In genomic region chr19:55527197-55528029, GRCh38 we compare ENCODE assay signal across 13 cellular contexts. TPM values are rescaled to one million over a fixed set of nuclear protein-coding genes. Genes with fewer than 3 reads are reported as not detected.
A peak's percentile ranks its signal among the peaks of the same experiment; 100 is the strongest.
DNase-seq lines count a peak whose midpoint lies in the region; ATAC-seq, FAIRE-seq and TF ChIP-seq lines count a peak whose summit lies in the region.
"Had no signal": no experiment of that assay in that cellular context is flagged by ENCODE, and none has a peak within 500 bp of the region (broad histone marks: within the 10 kb centered on the region; RNA-seq: fewer than 3 reads in every experiment).

No MANE protein-coding gene starts in this region.

- TF ChIP-seq POLR2A in GM12878 (IDR thresholded peaks at IDR 0.05; ENCODE audit: low read depth, low read length), result no peak
- no peak for TF ChIP-seq POLR2A in H54 (IDR thresholded peaks at IDR 0.05; ENCODE audit: low read depth, low read length)

- H3K79me2 ChIP-seq in GM12878 (ENCODE audit: control insufficient read depth, insufficient read depth, low read length) (no peaks in the 10 kb centered on the region), osteoblast (ENCODE audit: insufficient read depth, low read length) (no peaks in the 10 kb centered on the region)

- RAD21 ChIA-PET in GM12878 (lab: Charles Lee; ENCODE audit: unreplicated experiment), result no interaction called here

- H4K20me1 ChIP-seq in GM12878 (ENCODE audit: control insufficient read depth, insufficient read depth) (no peaks in the 10 kb centered on the region), osteoblast (ENCODE audit: insufficient read depth, low read length) (no peaks in the 10 kb centered on the region)

- H3K4me2 ChIP-seq in GM12878 (ENCODE audit: control insufficient read depth, insufficient read depth) (no peak overlapping the region), osteoblast (ENCODE audit: insufficient read depth, low read length) (no peak overlapping the region)

- FAIRE-seq in GM12878 (lab: Jason Lieb, UNC) (peak; percentile 57), H54 (lab: Jason Lieb, UNC) (no peak)
- FAIRE-seq: A204.1, GM12892 had no signal

- POLR2A ChIA-PET in HEK293 (lab: Yijun Ruan, JAX), result interaction anchor here (1.9 kb wide), 1 partner anchor 72 kb away, joined by 10 read pairs; the partner anchor contains the start of genes FIZ1 and ZNF524
- POLR2A ChIA-PET in GM12878 (lab: Charles Lee), result no interaction called here

- H3K27me3 ChIP-seq in GM12878 (replicated peaks in 1 of 2; ENCODE audit: control insufficient read depth in 2 of 2, insufficient read depth in 2 of 2, low read length in 1 of 2) (no peaks in the 10 kb centered on the region), osteoblast (ENCODE audit: insufficient read depth, low read length) (no peaks in the 10 kb centered on the region)
- H3K27me3 ChIP-seq: BE2C had no signal

- H3K9me3 ChIP-seq in HEK293 (ENCODE audit: control insufficient read depth, insufficient read depth, low read depth, low read length), result no peaks in the 10 kb centered on the region
- H3K9me3 ChIP-seq in GM12878 (replicated peaks; ENCODE audit: control insufficient read depth, insufficient read depth, low read length), result no peaks in the 10 kb centered on the region; the same call in 2 of the 3 replicates
- no peaks in the 10 kb centered on the region for H3K9me3 ChIP-seq in osteoblast (ENCODE audit: low read depth, low read length)
- H3K9me3 ChIP-seq: BE2C had no signal

- H3K27ac Mint-ChIP-seq in activated naive CD4-positive, alpha-beta T cell treated with anti-CD3 and anti-CD28 coated beads, Interleukin-2, amount 50 U/mL, for 72 hours, result no peak overlapping the region
- H3K27ac Mint-ChIP-seq: CD4-positive, alpha-beta memory T cell had no signal

- CTCF ChIA-PET in HEK293 (lab: Yijun Ruan, JAX), result interaction anchor here (0.5 to 1.6 kb wide), 3 partner anchors 13 to 79 kb away, joined by 3 to 6 read pairs (median 4); partner anchors contain the start of gene ZNF865
- CTCF ChIA-PET in GM12878 (lab: Yijun Ruan, JAX), result no interaction called here

- H3K9ac ChIP-seq in GM12878 (ENCODE audit: control insufficient read depth, insufficient read depth, low read length), result no peak overlapping the region

- DNase-seq in GM12878 (ENCODE audit: low read depth, low spot score) (no peak), osteoblast (ENCODE audit: insufficient read length, low spot score, missing footprints) (peak; percentile 31), H54 (ENCODE audit: insufficient read length, low spot score) (no peak)
- DNase-seq in activated naive CD4-positive, alpha-beta T cell treated with anti-CD3 and anti-CD28 coated beads, Interleukin-2, amount 50 U/mL, for 72 hours (ENCODE audit: low spot score in 2 of 2), result no peak
- DNase-seq: BE2C; CD4-positive, alpha-beta memory T cell had no signal

- ATAC-seq in GM12878 (no peak), GM19023 (IDR thresholded peaks at IDR 0.05; ENCODE audit: unreplicated experiment) (no peak)
- ATAC-seq in activated naive CD4-positive, alpha-beta T cell treated with anti-CD3 and anti-CD28 coated beads, Interleukin-2, amount 50 U/mL, for 72 hours, result no peak

- no peaks in the 10 kb centered on the region for H3K36me3 Mint-ChIP-seq in activated naive CD4-positive, alpha-beta T cell treated with anti-CD3 and anti-CD28 coated beads, Interleukin-2, amount 50 U/mL, for 72 hours
- H3K36me3 Mint-ChIP-seq: CD4-positive, alpha-beta memory T cell had no signal

- whole genome bisulfite sequencing in GM12878 (ENCODE audit: insufficient coverage, insufficient replicate concordance, low lambda C conversion rate, missing lambda C conversion rate), result 62% methylated on average over 22 of the region's 22 CpGs

- H3K4me1 ChIP-seq in HEK293 (ENCODE audit: control insufficient read depth, insufficient read depth, low read length) (no peaks in the 10 kb centered on the region), GM12878 (ENCODE audit: control insufficient read depth, insufficient read depth, low read length) (no peaks in the 10 kb centered on the region), osteoblast (ENCODE audit: insufficient read depth, low read length) (peaks cover 3% of the 10 kb centered on the region)
- H3K4me1 ChIP-seq: BE2C had no signal

- H3K27ac ChIP-seq in HEK293 (ENCODE audit: extremely low read depth, low read depth, low read length) (no peak overlapping the region), GM12878 (ENCODE audit: control insufficient read depth, insufficient read depth) (no peak overlapping the region), osteoblast (ENCODE audit: low read depth, low read length) (no peak overlapping the region)
- H3K27ac ChIP-seq: C4-2B had no signal

- in situ Hi-C loops in GM12878 (cut with MboI), result no loop called here

- SMC1A ChIA-PET in GM12878 (lab: Charles Lee; ENCODE audit: uncharacterized antibody, unreplicated experiment), result no interaction called here

- no peak overlapping the region for H2AFZ ChIP-seq in GM12878 (ENCODE audit: control insufficient read depth, low read depth, low read length)
- no peak overlapping the region for H2AFZ ChIP-seq in osteoblast (ENCODE audit: low read length)

- TF ChIP-seq CTCF in HEK293 (tag by site-specific recombination; IDR thresholded peaks at IDR 0.05), result no peak
- no peak for TF ChIP-seq CTCF in GM12878 (IDR thresholded peaks at IDR 0.05 in 2 of 3, conservative IDR thresholded peaks at IDR 0.05 in 1 of 3; ENCODE audit: control insufficient read depth in 2 of 3, extremely low read depth in 1 of 3, insufficient read depth in 1 of 3, low read depth in 3 of 3, low read length in 3 of 3)
- no peak for TF ChIP-seq CTCF in osteoblast (IDR thresholded peaks at IDR 0.05; ENCODE audit: extremely low read depth, low read depth, low read length)

- no peak for TF ChIP-seq RAD21 in GM12878 (IDR thresholded peaks at IDR 0.05; ENCODE audit: insufficient read depth, low read depth, low read length)

- BruUV-seq in GM12878 (replicated peaks; lab: Mats Ljungman, UMichigan), result no TSS peak

- no peak overlapping the region for H3K4me3 ChIP-seq in HEK293 (ENCODE audit: low read depth, low read length)
- H3K4me3 ChIP-seq in GM12878, result no peak overlapping the region
- H3K4me3 ChIP-seq in osteoblast (ENCODE audit: insufficient read depth, low read length), result no peak overlapping the region

- intact Hi-C loops in GM12878 (cut with micrococcal nuclease; ENCODE audit: unreplicated experiment), result no loop called here

- no peak for TF ChIP-seq EP300 in GM12878 (IDR thresholded peaks at IDR 0.05; ENCODE audit: borderline replicate concordance in 1 of 2, control insufficient read depth in 1 of 2, low read depth in 2 of 2, low read length in 2 of 2)

- no peaks in the 10 kb centered on the region for H3K9me3 Mint-ChIP-seq in activated naive CD4-positive, alpha-beta T cell treated with anti-CD3 and anti-CD28 coated beads, Interleukin-2, amount 50 U/mL, for 72 hours
- H3K9me3 Mint-ChIP-seq: CD4-positive, alpha-beta memory T cell had no signal

- H3K36me3 ChIP-seq in HEK293 (ENCODE audit: control insufficient read depth in 2 of 2, insufficient read depth in 1 of 2, low read length in 2 of 2) (no peaks in the 10 kb centered on the region), GM12878 (ENCODE audit: control insufficient read depth in 2 of 2, insufficient read depth in 2 of 2, low read length in 1 of 2) (no peaks in the 10 kb centered on the region), osteoblast (ENCODE audit: insufficient read depth, low read length) (no peaks in the 10 kb centered on the region)
- H3K36me3 ChIP-seq: BE2C had no signal

RNA-seq across cellular contexts. Expression of gene SBK2, which starts 9.5 kb away (rescaled TPM):
- total RNA-seq in GM12878 (2013; cell fraction: nucleolus; rRNA removed), result not detected in 2 replicates
- total RNA-seq in GM12878 (2014; rRNA removed), result not detected in 2 replicates
- total RNA-seq in GM12878 (2014; rRNA removed; fragmentation: Illumina TruSeq; extraction: Trizol), result not detected in 2 replicates
- not detected in 2 replicates for total RNA-seq in GM12878 (2021)
- polyA plus RNA-seq in GM12878 (2011; ENCODE audit: low read depth), result not detected
- not detected in 2 replicates for polyA plus RNA-seq in GM12878 (2011; rRNA removed)
- not detected in 2 replicates for polyA plus RNA-seq in GM12878 (2011; cell fraction: cytosol; rRNA removed)
- polyA plus RNA-seq in GM12878 (2011; cell fraction: nucleus; rRNA removed), result not detected in 2 replicates
- polyA plus RNA-seq in GM12878 (2012), result not detected in 2 replicates
- polyA plus RNA-seq in GM12878 (2014; fragmentation: Illumina TruSeq; extraction: Trizol), result not detected in 2 replicates
- not detected for polyA plus RNA-seq in GM12878 (2014; fragmentation: Nextera tagmentation; extraction: Ambion mirVana)
- polyA plus RNA-seq in GM12878 (2014; rRNA removed), result not detected in 2 replicates
- not detected for polyA plus RNA-seq in GM12878 (2016; fragmentation: Nextera tagmentation; extraction: Ambion mirVana)
- not detected in 2 replicates for polyA minus RNA-seq in GM12878 (2011; rRNA and poly(A)+ RNA removed)
- not detected in 2 replicates for polyA minus RNA-seq in GM12878 (2011; cell fraction: cytosol; rRNA and poly(A)+ RNA removed)
- not detected in 2 replicates for polyA minus RNA-seq in GM12878 (2011; cell fraction: nucleus; rRNA and poly(A)+ RNA removed)
- not detected in 2 replicates for total RNA-seq in osteoblast
- total RNA-seq in activated naive CD4-positive, alpha-beta T cell treated with anti-CD3 and anti-CD28 coated beads, Interleukin-2, amount 50 U/mL, for 72 hours, result not detected
- total RNA-seq: CD4-positive, alpha-beta memory T cell; HT1080 had no signal
- polyA plus RNA-seq: CD4-positive, alpha-beta memory T cell had no signal

RNA-seq across cellular contexts. Expression of gene SBK3, which starts 17.9 kb away (rescaled TPM):
- not detected in 2 replicates for total RNA-seq in GM12878 (2013; cell fraction: nucleolus; rRNA removed)
- not detected in 2 replicates for total RNA-seq in GM12878 (2014; rRNA removed)
- not detected in 2 replicates for total RNA-seq in GM12878 (2014; rRNA removed; fragmentation: Illumina TruSeq; extraction: Trizol)
- total RNA-seq in GM12878 (2021), result not detected in 2 replicates
- not detected for polyA plus RNA-seq in GM12878 (2011; ENCODE audit: low read depth)
- polyA plus RNA-seq in GM12878 (2011; rRNA removed), result not detected in 2 replicates
- not detected in 2 replicates for polyA plus RNA-seq in GM12878 (2011; cell fraction: cytosol; rRNA removed)
- not detected in 2 replicates for polyA plus RNA-seq in GM12878 (2011; cell fraction: nucleus; rRNA removed)
- polyA plus RNA-seq in GM12878 (2012), result not detected in 2 replicates
- not detected in 2 replicates for polyA plus RNA-seq in GM12878 (2014; fragmentation: Illumina TruSeq; extraction: Trizol)
- polyA plus RNA-seq in GM12878 (2014; fragmentation: Nextera tagmentation; extraction: Ambion mirVana), result not detected
- not detected in 2 replicates for polyA plus RNA-seq in GM12878 (2014; rRNA removed)
- not detected for polyA plus RNA-seq in GM12878 (2016; fragmentation: Nextera tagmentation; extraction: Ambion mirVana)
- not detected in 2 replicates for polyA minus RNA-seq in GM12878 (2011; rRNA and poly(A)+ RNA removed)
- polyA minus RNA-seq in GM12878 (2011; cell fraction: cytosol; rRNA and poly(A)+ RNA removed), result 0.73 TPM in 1 of 2 replicates, not detected in the other
- not detected in 2 replicates for polyA minus RNA-seq in GM12878 (2011; cell fraction: nucleus; rRNA and poly(A)+ RNA removed)
- total RNA-seq in osteoblast, result not detected in 2 replicates
- not detected for total RNA-seq in activated naive CD4-positive, alpha-beta T cell treated with anti-CD3 and anti-CD28 coated beads, Interleukin-2, amount 50 U/mL, for 72 hours
- total RNA-seq: CD4-positive, alpha-beta memory T cell; HT1080 had no signal
- polyA plus RNA-seq: AG04450; CD4-positive, alpha-beta memory T cell had no signal

RNA-seq across cellular contexts. Expression of gene SSC5D, which starts 39.2 kb away (rescaled TPM):
- 1.5 and 1.6 TPM in 2 replicates for total RNA-seq in GM12878 (2013; cell fraction: nucleolus; rRNA removed)
- 0.06 TPM in 1 of 2 replicates, not detected in the other for total RNA-seq in GM12878 (2014; rRNA removed)
- 0.04 TPM in 1 of 2 replicates, not detected in the other for total RNA-seq in GM12878 (2014; rRNA removed; fragmentation: Illumina TruSeq; extraction: Trizol)
- 0.13 and 0.19 TPM in 2 replicates for total RNA-seq in GM12878 (2021)
- polyA plus RNA-seq in GM12878 (2011; ENCODE audit: low read depth), result 0.08 TPM
- polyA plus RNA-seq in GM12878 (2011; rRNA removed), result 0.01 and 0.04 TPM in 2 replicates
- polyA plus RNA-seq in GM12878 (2011; cell fraction: cytosol; rRNA removed), result 0.02 and 0.03 TPM in 2 replicates
- 0.49 and 0.69 TPM in 2 replicates for polyA plus RNA-seq in GM12878 (2011; cell fraction: nucleus; rRNA removed)
- 0.08 and 0.12 TPM in 2 replicates for polyA plus RNA-seq in GM12878 (2012)
- 0.03 and 0.10 TPM in 2 replicates for polyA plus RNA-seq in GM12878 (2014; fragmentation: Illumina TruSeq; extraction: Trizol)
- not detected for polyA plus RNA-seq in GM12878 (2014; fragmentation: Nextera tagmentation; extraction: Ambion mirVana)
- polyA plus RNA-seq in GM12878 (2014; rRNA removed), result 0.05 and 0.08 TPM in 2 replicates
- polyA plus RNA-seq in GM12878 (2016; fragmentation: Nextera tagmentation; extraction: Ambion mirVana), result not detected
- polyA minus RNA-seq in GM12878 (2011; rRNA and poly(A)+ RNA removed), result 0.15 TPM in 1 of 2 replicates, not detected in the other
- polyA minus RNA-seq in GM12878 (2011; cell fraction: cytosol; rRNA and poly(A)+ RNA removed), result not detected in 2 replicates
- polyA minus RNA-seq in GM12878 (2011; cell fraction: nucleus; rRNA and poly(A)+ RNA removed), result 0.36 and 0.77 TPM in 2 replicates
- total RNA-seq in osteoblast, result 22.7 and 77.4 TPM in 2 replicates
- total RNA-seq in activated naive CD4-positive, alpha-beta T cell treated with anti-CD3 and anti-CD28 coated beads, Interleukin-2, amount 50 U/mL, for 72 hours, result under 1 TPM; 0.39 to 0.53 TPM
- polyA plus RNA-seq: CD4-positive, alpha-beta memory T cell had no signal

RNA-seq across cellular contexts. Expression of gene NAT14, which starts 42.4 kb away (rescaled TPM):
- 6.6 and 9.7 TPM in 2 replicates for total RNA-seq in GM12878 (2013; cell fraction: nucleolus; rRNA removed)
- total RNA-seq in GM12878 (2014; rRNA removed) (9.1 and 14.0 TPM in 2 replicates), GM12878 (2014; rRNA removed; fragmentation: Illumina TruSeq; extraction: Trizol) (6.8 TPM in 2 replicates), GM12878 (2021) (20.4 and 23.6 TPM in 2 replicates), osteoblast (8.3 and 11.2 TPM in 2 replicates)
- polyA plus RNA-seq in GM12878 (2011; ENCODE audit: low read depth), result 5.5 TPM
- polyA plus RNA-seq in GM12878 (2011; rRNA removed) (6.4 and 12.3 TPM in 2 replicates), GM12878 (2014; fragmentation: Illumina TruSeq; extraction: Trizol) (2.7 and 6.5 TPM in 2 replicates), GM12878 (2014; fragmentation: Nextera tagmentation; extraction: Ambion mirVana) (1 to 10 TPM in 1 of 2 experiments, under 1 TPM in 1; 0.87 to 4.7 TPM), GM12878 (2014; rRNA removed) (14.3 and 16.7 TPM in 2 replicates), GM12878 (2016; fragmentation: Nextera tagmentation; extraction: Ambion mirVana) (10 to 100 TPM in 1 of 2 experiments, 1 to 10 TPM in 1; 8.9 to 10.4 TPM)
- polyA plus RNA-seq in GM12878 (2011; cell fraction: cytosol; rRNA removed), result 18.2 and 20.5 TPM in 2 replicates
- 56.0 and 56.6 TPM in 2 replicates for polyA plus RNA-seq in GM12878 (2011; cell fraction: nucleus; rRNA removed)
- 14.0 and 17.1 TPM in 2 replicates for polyA plus RNA-seq in GM12878 (2012)
- polyA minus RNA-seq in GM12878 (2011; rRNA and poly(A)+ RNA removed), result 1.5 and 9.1 TPM in 2 replicates
- 2.1 and 2.9 TPM in 2 replicates for polyA minus RNA-seq in GM12878 (2011; cell fraction: cytosol; rRNA and poly(A)+ RNA removed)
- 7.4 and 9.6 TPM in 2 replicates for polyA minus RNA-seq in GM12878 (2011; cell fraction: nucleus; rRNA and poly(A)+ RNA removed)
- 10 to 100 TPM in 1 of 2 donors, 1 to 10 TPM in 1; 5.1 to 18.2 TPM for total RNA-seq in activated naive CD4-positive, alpha-beta T cell treated with anti-CD3 and anti-CD28 coated beads, Interleukin-2, amount 50 U/mL, for 72 hours

RNA-seq across cellular contexts. Expression of gene ZNF628, which starts 51.0 kb away (rescaled TPM):
- 5.1 and 6.6 TPM in 2 replicates for total RNA-seq in GM12878 (2013; cell fraction: nucleolus; rRNA removed)
- total RNA-seq in GM12878 (2014; rRNA removed), result 1.3 and 1.6 TPM in 2 replicates
- total RNA-seq in GM12878 (2014; rRNA removed; fragmentation: Illumina TruSeq; extraction: Trizol), result 0.18 and 0.31 TPM in 2 replicates
- 9.2 and 11.3 TPM in 2 replicates for total RNA-seq in GM12878 (2021)
- polyA plus RNA-seq in GM12878 (2011; ENCODE audit: low read depth), result 1.6 TPM
- polyA plus RNA-seq in GM12878 (2011; rRNA removed), result 0.06 and 0.18 TPM in 2 replicates
- polyA plus RNA-seq in GM12878 (2011; cell fraction: cytosol; rRNA removed), result 0.16 and 0.87 TPM in 2 replicates
- polyA plus RNA-seq in GM12878 (2011; cell fraction: nucleus; rRNA removed), result 2.8 and 4.7 TPM in 2 replicates
- 5.9 and 6.2 TPM in 2 replicates for polyA plus RNA-seq in GM12878 (2012)
- 0.04 TPM in 1 of 2 replicates, not detected in the other for polyA plus RNA-seq in GM12878 (2014; fragmentation: Illumina TruSeq; extraction: Trizol)
- polyA plus RNA-seq in GM12878 (2014; fragmentation: Nextera tagmentation; extraction: Ambion mirVana), result under 1 TPM in 1 of 2 experiments, not detected in 1; 0.04 TPM
- 2.4 and 3.9 TPM in 2 replicates for polyA plus RNA-seq in GM12878 (2014; rRNA removed)
- polyA plus RNA-seq in GM12878 (2016; fragmentation: Nextera tagmentation; extraction: Ambion mirVana), result 1 to 10 TPM; 1.6 to 1.7 TPM
- polyA minus RNA-seq in GM12878 (2011; rRNA and poly(A)+ RNA removed), result 0.29 and 0.77 TPM in 2 replicates
- polyA minus RNA-seq in GM12878 (2011; cell fraction: cytosol; rRNA and poly(A)+ RNA removed), result 2.1 and 4.1 TPM in 2 replicates
- polyA minus RNA-seq in GM12878 (2011; cell fraction: nucleus; rRNA and poly(A)+ RNA removed), result 0.85 and 1.5 TPM in 2 replicates
- 1.5 and 2.9 TPM in 2 replicates for total RNA-seq in osteoblast
- total RNA-seq in activated naive CD4-positive, alpha-beta T cell treated with anti-CD3 and anti-CD28 coated beads, Interleukin-2, amount 50 U/mL, for 72 hours, result 10 to 100 TPM in 1 of 2 donors, 1 to 10 TPM in 1; 7.4 to 14.2 TPM
